25 cellular contexts compared by ENCODE assay signal in the genomic region with DNA sequence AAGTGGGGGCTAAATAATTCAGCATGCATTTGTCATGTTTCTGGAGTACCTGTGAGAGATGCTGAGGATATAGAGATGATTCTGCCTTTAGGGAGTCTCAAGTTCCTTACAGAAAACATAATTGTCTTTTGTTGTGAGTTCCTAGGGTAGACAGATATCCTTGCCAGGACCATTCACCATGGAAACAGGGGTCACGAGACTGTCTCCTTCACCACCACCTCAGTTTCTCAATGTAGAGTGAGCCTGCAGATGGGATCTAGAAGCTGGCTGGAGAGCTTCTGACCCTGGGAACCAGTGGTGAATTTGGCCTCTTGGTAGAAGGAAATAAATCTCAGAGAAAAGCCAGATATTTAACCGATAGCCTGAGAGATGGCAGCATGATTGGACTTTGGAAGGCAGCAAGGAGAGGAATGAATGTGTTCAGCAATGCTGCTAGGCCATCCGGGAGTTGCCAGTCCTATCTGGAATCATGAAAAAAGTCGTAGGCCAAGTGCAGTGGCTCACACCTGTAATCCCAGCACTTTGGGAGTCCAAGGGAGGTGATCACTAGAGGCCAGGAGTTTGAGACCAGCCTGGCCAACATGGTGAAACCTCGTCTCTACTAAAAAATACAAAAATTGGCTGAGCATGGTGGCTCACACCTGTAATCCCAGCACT. TPM values are rescaled to one million over a fixed set of nuclear protein-coding genes. Genes with fewer than 3 reads are reported as not detected.
DNase-seq lines count a peak whose midpoint lies in the region; ATAC-seq, FAIRE-seq and TF ChIP-seq lines count a peak whose summit lies in the region.
"Had no signal": no experiment of that assay in that cellular context is flagged by ENCODE, and none has a peak within 500 bp of the region (broad histone marks: within the 10 kb centered on the region; RNA-seq: fewer than 3 reads in every experiment).

No MANE protein-coding gene starts in this region.

- intact Hi-C loops in K562 (cut with micrococcal nuclease), result no loop called here

- no peak for TF ChIP-seq EP300 in K562 (IDR thresholded peaks at IDR 0.05; ENCODE audit: low read length)

- CTCF ChIA-PET in RWPE1 (lab: Yijun Ruan, JAX) (interaction anchor here (0.6 to 0.7 kb wide), 3 partner anchors 25 to 712 kb away, joined by 3 to 5 read pairs (median 3); no protein-coding TSS in a partner anchor), K562 (lab: Yijun Ruan, JAX; ENCODE audit: low intra/inter-chr PET ratio) (no interaction called here)

- H3K9me3 ChIP-seq in K562 (replicated peaks; ENCODE audit: control insufficient read depth, insufficient read depth, low read depth, low read length) (no peaks in the 10 kb centered on the region), neural progenitor cell (ENCODE audit: low read depth) (no peaks in the 10 kb centered on the region)

- H3K36me3 Mint-ChIP-seq in neural progenitor cell, result no peaks in the 10 kb centered on the region
- H3K36me3 Mint-ChIP-seq: CD4-positive, alpha-beta memory T cell had no signal

- POLR2A ChIA-PET in RWPE1 (lab: Yijun Ruan, JAX; ENCODE audit: low non-redundant PET), result no interaction called here
- POLR2A ChIA-PET in K562 (lab: Yijun Ruan, JAX), result interaction anchor here (0.8 kb wide), 1 partner anchor 20 kb away, joined by 3 read pairs; no protein-coding TSS in a partner anchor

- H3K36me3 ChIP-seq in K562 (ENCODE audit: control insufficient read depth, insufficient read depth, low read length), result no peaks in the 10 kb centered on the region
- no peaks in the 10 kb centered on the region for H3K36me3 ChIP-seq in neural progenitor cell

- peaks cover 2% of the 10 kb centered on the region for H3K27me3 Mint-ChIP-seq in neural progenitor cell (ENCODE audit: insufficient read depth, low read depth)
- H3K27me3 Mint-ChIP-seq: CD4-positive, alpha-beta memory T cell had no signal

- H3K27ac ChIP-seq in RWPE1 (peak overlapping the region; percentile 12; the same call in 1 of the 2 replicates), K562 (ENCODE audit: extremely low read depth, low read depth, low read length) (no peak overlapping the region), neural progenitor cell (no peak overlapping the region)

- no peaks in the 10 kb centered on the region for H3F3A ChIP-seq in neural progenitor cell (ENCODE audit: low read depth)

- H3K9me1 ChIP-seq in K562 (ENCODE audit: control insufficient read depth, insufficient read depth, low read length), result no peaks in the 10 kb centered on the region

- no peak for TF ChIP-seq RAD21 in K562 (CRISPR knock-in tag; conservative IDR thresholded peaks at IDR 0.05 in 1 of 2, IDR thresholded peaks at IDR 0.05 in 1 of 2)

- H3K4me1 Mint-ChIP-seq in neural progenitor cell, result peaks cover 8% of the 10 kb centered on the region
- H3K4me1 Mint-ChIP-seq: CD4-positive, alpha-beta memory T cell; GM23338 had no signal

- H2AFZ ChIP-seq in K562 (ENCODE audit: low read depth, low read length) (peak overlapping the region; percentile 53), neural progenitor cell (replicated peaks) (no peak overlapping the region)
- H2AFZ ChIP-seq: GM23338 had no signal

- in situ Hi-C loops in K562 (cut with MboI), result no loop called here

- no peaks in the 10 kb centered on the region for H4K20me1 ChIP-seq in K562 (replicated peaks; ENCODE audit: control insufficient read depth, insufficient read depth, low read length)
- no peaks in the 10 kb centered on the region for H4K20me1 ChIP-seq in neural progenitor cell (ENCODE audit: low read depth)

- 68% methylated on average over 5 of the region's 5 CpGs for WGBS in K562 (ENCODE audit: insufficient coverage, low coverage, missing lambda C conversion rate)

- no peak overlapping the region for H3K4me3 ChIP-seq in K562
- H3K4me3 ChIP-seq in neural progenitor cell, result no peak overlapping the region
- H3K4me3 ChIP-seq: GM23338 had no signal

- TF ChIP-seq POLR2A in K562 (conservative IDR thresholded peaks at IDR 0.05), result no peak

- H3K27me3 ChIP-seq in K562 (ENCODE audit: control insufficient read depth in 2 of 2, insufficient read depth in 2 of 2, low read length in 2 of 2), result no peaks in the 10 kb centered on the region
- no peaks in the 10 kb centered on the region for H3K27me3 ChIP-seq in neural progenitor cell

- H3K27ac Mint-ChIP-seq in neural progenitor cell, result peak overlapping the region; percentile 60
- H3K27ac Mint-ChIP-seq: GM23338 had no signal

- H3K4me2 ChIP-seq in K562 (ENCODE audit: insufficient read depth, low read length), result no peak overlapping the region
- no peak overlapping the region for H3K4me2 ChIP-seq in neural progenitor cell
- H3K4me2 ChIP-seq: GM23338 had no signal

- no peak for FAIRE-seq in K562 (lab: Jason Lieb, UNC)
- FAIRE-seq: GM18507, RCC 7860 had no signal

- peak overlapping the region; percentile 48 for H3K4me3 Mint-ChIP-seq in neural progenitor cell
- H3K4me3 Mint-ChIP-seq: CD4-positive, alpha-beta memory T cell; GM23338 had no signal

- DNase-seq in RWPE1 (ENCODE audit: low spot score), result no peak
- DNase-seq in K562 (ENCODE audit: extremely low read depth in 1 of 4, low spot score in 3 of 4), result no peak
- DNase-seq in neural progenitor cell (ENCODE audit: low spot score), result no peak
- no peak for DNase-seq in iPS-NIHi11 (ENCODE audit: low spot score)
- DNase-seq in activated CD8-positive, alpha-beta memory T cell treated with anti-CD3 and anti-CD28 coated beads for 24 hours, result no peak
- DNase-seq: C1 segment of cervical spinal cord; CD4-positive, alpha-beta memory T cell; COR-L47; DMS53; HCEC 1CT; Kasumi-1; NCI-H1105; NCI-H1436 treated with DMSO at 0.1 percent for 48 hours; NCI-H187 treated with DMSO at 0.1 percent for 48 hours; NCI-H446; NCI-H524 treated with DMSO at 0.1 percent for 48 hours; NCI-H774 had no signal

- BruUV-seq in K562 (replicated peaks; lab: Mats Ljungman, UMichigan), result no TSS peak

- H3K4me1 ChIP-seq in K562 (replicated peaks in 1 of 2; ENCODE audit: control insufficient read depth in 2 of 2, insufficient read depth in 2 of 2, low read length in 2 of 2) (peaks cover 11 to 15% of the 10 kb centered on the region in 2 experiments; a peak in 4 of 5 replicates), neural progenitor cell (no peaks in the 10 kb centered on the region)

- H3K79me2 ChIP-seq in K562 (ENCODE audit: control insufficient read depth, insufficient read depth, low read length) (no peaks in the 10 kb centered on the region), neural progenitor cell (ENCODE audit: low read depth) (no peaks in the 10 kb centered on the region)

- TF ChIP-seq CTCF in RWPE1 (conservative IDR thresholded peaks at IDR 0.05; ENCODE audit: low read depth) (no peak), K562 (IDR thresholded peaks at IDR 0.05 in 2 of 3, conservative IDR thresholded peaks at IDR 0.05 in 1 of 3; ENCODE audit: insufficient read depth in 2 of 3, low read depth in 1 of 3, low read length in 3 of 3) (no peak), neural progenitor cell (IDR thresholded peaks at IDR 0.05) (no peak)

- no peaks in the 10 kb centered on the region for H3K9me3 Mint-ChIP-seq in neural progenitor cell
- H3K9me3 Mint-ChIP-seq: CD4-positive, alpha-beta memory T cell; GM23338 had no signal

- no peak overlapping the region for H3K9ac ChIP-seq in K562 (ENCODE audit: insufficient read depth in 1 of 2, low read depth in 2 of 2, low read length in 2 of 2)
- H3K9ac ChIP-seq in neural progenitor cell, result no peak overlapping the region

- no peak for ATAC-seq in K562
- no peak for ATAC-seq in HG03095 (IDR thresholded peaks at IDR 0.05; ENCODE audit: unreplicated experiment)
- ATAC-seq: GM23338, SK-N-SH treated with all-trans-retinoic acid at 6 μM for 48 hours had no signal

RNA-seq across cellular contexts. Expression of gene HDAC5, which starts 7.4 kb away (rescaled TPM):
- total RNA-seq in K562 (2011; cell fraction: chromatin; rRNA removed; ENCODE audit: low replicate concordance), result 27.5 and 79.4 TPM in 2 replicates
- 54.3 and 56.9 TPM in 2 replicates for total RNA-seq in K562 (2011; cell fraction: nucleolus; rRNA removed)
- 39.6 and 46.3 TPM in 2 replicates for total RNA-seq in K562 (2011; cell fraction: nucleoplasm; rRNA removed)
- total RNA-seq in K562 (2014; rRNA removed) (26.2 and 29.6 TPM in 2 replicates), K562 (2014; rRNA removed; fragmentation: Illumina TruSeq; extraction: Trizol) (4.7 and 6.5 TPM in 2 replicates), K562 (2015; rRNA removed; fragmentation: Illumina TruSeq; extraction: Trizol) (8.0 and 8.7 TPM in 2 replicates), K562 (2021) (23.1 and 25.1 TPM in 2 replicates), neural progenitor cell (ENCODE audit: low replicate concordance) (23.6 and 71.0 TPM in 2 replicates)
- polyA plus RNA-seq in K562 (2011; rRNA removed) (24.0 and 36.0 TPM in 2 replicates), K562 (2014; fragmentation: Illumina TruSeq; extraction: Trizol) (16.4 and 20.5 TPM in 2 replicates), K562 (2014; fragmentation: Nextera tagmentation; extraction: Ambion mirVana) (under 1 TPM; 0.45 to 0.73 TPM), K562 (2014; rRNA removed) (18.6 and 20.2 TPM in 2 replicates)
- 31.1 and 42.9 TPM in 2 replicates for polyA plus RNA-seq in K562 (2011; cell fraction: cytosol; rRNA removed)
- polyA plus RNA-seq in K562 (2011; cell fraction: nucleus; rRNA removed), result 34.0 and 43.6 TPM in 2 replicates
- polyA plus RNA-seq in K562 (2012), result 18.3 and 32.1 TPM in 2 replicates
- polyA minus RNA-seq in K562 (2011; rRNA and poly(A)+ RNA removed), result 17.7 and 29.2 TPM in 2 replicates
- 26.6 and 29.1 TPM in 2 replicates for polyA minus RNA-seq in K562 (2011; cell fraction: cytosol; rRNA and poly(A)+ RNA removed)
- 16.2 and 17.5 TPM in 2 replicates for polyA minus RNA-seq in K562 (2011; cell fraction: nucleus; rRNA and poly(A)+ RNA removed)

RNA-seq across cellular contexts. Expression of gene HROB, which starts 10.9 kb away (rescaled TPM):
- total RNA-seq in K562 (2011; cell fraction: chromatin; rRNA removed; ENCODE audit: low replicate concordance), result 57.8 and 130 TPM in 2 replicates
- 60.3 and 68.5 TPM in 2 replicates for total RNA-seq in K562 (2011; cell fraction: nucleolus; rRNA removed)
- total RNA-seq in K562 (2011; cell fraction: nucleoplasm; rRNA removed), result 45.9 and 50.4 TPM in 2 replicates
- total RNA-seq in K562 (2014; rRNA removed) (10.4 and 15.0 TPM in 2 replicates), K562 (2014; rRNA removed; fragmentation: Illumina TruSeq; extraction: Trizol) (7.1 and 9.3 TPM in 2 replicates), K562 (2015; rRNA removed; fragmentation: Illumina TruSeq; extraction: Trizol) (9.6 and 9.8 TPM in 2 replicates), K562 (2021) (17.5 and 20.1 TPM in 2 replicates), neural progenitor cell (ENCODE audit: low replicate concordance) (6.5 and 11.0 TPM in 2 replicates)
- polyA plus RNA-seq in K562 (2011; rRNA removed) (11.9 and 25.9 TPM in 2 replicates), K562 (2014; fragmentation: Illumina TruSeq; extraction: Trizol) (18.9 and 19.5 TPM in 2 replicates), K562 (2014; fragmentation: Nextera tagmentation; extraction: Ambion mirVana) (1 to 10 TPM; 6.6 to 6.7 TPM), K562 (2014; rRNA removed) (10.6 and 13.5 TPM in 2 replicates)
- polyA plus RNA-seq in K562 (2011; cell fraction: cytosol; rRNA removed), result 22.0 and 24.6 TPM in 2 replicates
- polyA plus RNA-seq in K562 (2011; cell fraction: nucleus; rRNA removed), result 34.5 and 44.9 TPM in 2 replicates
- polyA plus RNA-seq in K562 (2012), result 11.8 and 18.1 TPM in 2 replicates
- 21.5 and 22.0 TPM in 2 replicates for polyA minus RNA-seq in K562 (2011; rRNA and poly(A)+ RNA removed)
- 15.9 and 16.5 TPM in 2 replicates for polyA minus RNA-seq in K562 (2011; cell fraction: cytosol; rRNA and poly(A)+ RNA removed)
- polyA minus RNA-seq in K562 (2011; cell fraction: nucleus; rRNA and poly(A)+ RNA removed), result 10.0 and 13.3 TPM in 2 replicates

RNA-seq across cellular contexts. Expression of gene ASB16, which starts 39.7 kb away (rescaled TPM):
- 0.44 TPM in 1 of 2 replicates, not detected in the other for total RNA-seq in K562 (2011; cell fraction: chromatin; rRNA removed; ENCODE audit: low replicate concordance)
- 0.33 and 0.39 TPM in 2 replicates for total RNA-seq in K562 (2011; cell fraction: nucleolus; rRNA removed)
- total RNA-seq in K562 (2011; cell fraction: nucleoplasm; rRNA removed), result 0.31 TPM in 1 of 2 replicates, not detected in the other
- total RNA-seq in K562 (2014; rRNA removed) (not detected in 2 replicates), K562 (2014; rRNA removed; fragmentation: Illumina TruSeq; extraction: Trizol) (not detected in 2 replicates), K562 (2015; rRNA removed; fragmentation: Illumina TruSeq; extraction: Trizol) (not detected in 2 replicates), K562 (2021) (not detected in 2 replicates), neural progenitor cell (ENCODE audit: low replicate concordance) (not detected in 2 replicates)
- polyA plus RNA-seq in K562 (2011; rRNA removed) (0.07 and 0.14 TPM in 2 replicates), K562 (2014; fragmentation: Illumina TruSeq; extraction: Trizol) (not detected in 2 replicates), K562 (2014; fragmentation: Nextera tagmentation; extraction: Ambion mirVana) (under 1 TPM in 1 of 2 experiments, not detected in 1; 0.03 TPM), K562 (2014; rRNA removed) (0.23 TPM in 1 of 2 replicates, not detected in the other)
- polyA plus RNA-seq in K562 (2011; cell fraction: cytosol; rRNA removed), result 0.03 and 0.04 TPM in 2 replicates
- polyA plus RNA-seq in K562 (2011; cell fraction: nucleus; rRNA removed), result 0.07 and 0.24 TPM in 2 replicates
- polyA plus RNA-seq in K562 (2012), result 1.0 and 1.8 TPM in 2 replicates
- not detected in 2 replicates for polyA minus RNA-seq in K562 (2011; rRNA and poly(A)+ RNA removed)
- not detected in 2 replicates for polyA minus RNA-seq in K562 (2011; cell fraction: cytosol; rRNA and poly(A)+ RNA removed)
- not detected in 2 replicates for polyA minus RNA-seq in K562 (2011; cell fraction: nucleus; rRNA and poly(A)+ RNA removed)
- total RNA-seq: CD4-positive, alpha-beta memory T cell; Daoy; G401; GM23338; M059J had no signal

RNA-seq across cellular contexts. Expression of gene TMUB2, which starts 56.0 kb away (rescaled TPM):
- 38.1 and 99.8 TPM in 2 replicates for total RNA-seq in K562 (2011; cell fraction: chromatin; rRNA removed; ENCODE audit: low replicate concordance)
- total RNA-seq in K562 (2011; cell fraction: nucleolus; rRNA removed), result 73.8 and 91.2 TPM in 2 replicates
- 60.6 and 66.9 TPM in 2 replicates for total RNA-seq in K562 (2011; cell fraction: nucleoplasm; rRNA removed)
- 16.3 and 25.4 TPM in 2 replicates for total RNA-seq in K562 (2014; rRNA removed)
- total RNA-seq in K562 (2014; rRNA removed; fragmentation: Illumina TruSeq; extraction: Trizol), result 8.4 and 9.7 TPM in 2 replicates
- total RNA-seq in K562 (2015; rRNA removed; fragmentation: Illumina TruSeq; extraction: Trizol), result 15.6 and 15.8 TPM in 2 replicates
- 20.3 and 21.1 TPM in 2 replicates for total RNA-seq in K562 (2021)
- polyA plus RNA-seq in K562 (2011; rRNA removed), result 24.1 and 29.5 TPM in 2 replicates
- 31.6 and 38.9 TPM in 2 replicates for polyA plus RNA-seq in K562 (2011; cell fraction: cytosol; rRNA removed)
- polyA plus RNA-seq in K562 (2011; cell fraction: nucleus; rRNA removed), result 115 and 122 TPM in 2 replicates
- polyA plus RNA-seq in K562 (2012), result 20.3 and 28.3 TPM in 2 replicates
- 24.0 and 26.8 TPM in 2 replicates for polyA plus RNA-seq in K562 (2014; fragmentation: Illumina TruSeq; extraction: Trizol)
- polyA plus RNA-seq in K562 (2014; fragmentation: Nextera tagmentation; extraction: Ambion mirVana), result 1 to 10 TPM; 4.1 to 6.2 TPM
- 27.3 and 29.8 TPM in 2 replicates for polyA plus RNA-seq in K562 (2014; rRNA removed)
- 10.3 and 12.0 TPM in 2 replicates for polyA minus RNA-seq in K562 (2011; rRNA and poly(A)+ RNA removed)
- 7.9 and 10.4 TPM in 2 replicates for polyA minus RNA-seq in K562 (2011; cell fraction: cytosol; rRNA and poly(A)+ RNA removed)
- polyA minus RNA-seq in K562 (2011; cell fraction: nucleus; rRNA and poly(A)+ RNA removed), result 13.3 and 18.0 TPM in 2 replicates
- total RNA-seq in neural progenitor cell (ENCODE audit: low replicate concordance), result 16.6 and 26.3 TPM in 2 replicates
